In the genomic region with DNA sequence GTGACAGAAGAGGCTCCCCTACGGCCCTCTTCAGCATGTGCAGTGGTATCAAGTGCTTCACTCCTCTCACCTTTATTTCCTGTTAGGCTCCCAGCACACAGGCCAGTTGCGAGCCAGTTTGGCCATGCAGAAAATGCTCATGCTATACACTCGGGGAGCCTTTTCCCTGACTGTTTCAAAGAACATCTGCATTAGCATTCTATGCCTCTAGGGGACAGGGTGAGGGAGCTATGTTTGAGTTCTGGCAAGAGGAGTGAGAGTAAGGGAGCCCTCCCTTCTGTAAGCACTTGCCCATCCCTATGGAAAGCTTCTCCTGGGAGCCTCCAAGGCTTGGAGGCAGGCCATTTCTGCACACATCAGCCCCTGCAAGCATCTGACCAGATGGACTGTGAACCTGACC, we compare ENCODE assay signal across 22 cellular contexts.
A peak's percentile ranks its signal among the peaks of the same experiment; 100 is the strongest.
DNase-seq lines count a peak whose midpoint lies in the region; ATAC-seq and TF ChIP-seq lines count a peak whose summit lies in the region.
"Had no signal": no experiment of that assay in that cellular context is flagged by ENCODE, and none has a peak within 500 bp of the region (broad histone marks: within the 10 kb centered on the region; RNA-seq: fewer than 3 reads in every experiment).

No MANE protein-coding gene starts in this region.

- no peak overlapping the region for H3K27ac Mint-ChIP-seq in nephron progenitor cell
- H3K27ac Mint-ChIP-seq: CD8-positive, alpha-beta T cell had no signal

- H3K36me3 ChIP-seq in left lung: no peaks in the 10 kb centered on the region
- H3K36me3 ChIP-seq: HAP-1, SJSA1 had no signal

- H3K9me3 ChIP-seq in left lung: no peaks in the 10 kb centered on the region
- H3K9me3 ChIP-seq: HAP-1, SJSA1 had no signal

- peak; percentile 28 for DNase-seq in DMS 273 (lab: John Stamatoyannopoulos, UW; ENCODE audit: unreplicated experiment)
- no peak for DNase-seq in DMS 273 treated with DMSO at 0.1 percent for 48 hours (lab: John Stamatoyannopoulos, UW)
- peak; percentile 46 for DNase-seq in NCI-H69 (lab: John Stamatoyannopoulos, UW)
- DNase-seq in left lung: no peak
- DNase-seq in nephron progenitor cell: no peak
- no peak for DNase-seq in germinal center (ENCODE audit: low spot score)
- DNase-seq: C1 segment of cervical spinal cord; CD8-positive, alpha-beta T cell; EL; Karpas-422; MV-4-11; NCI-H1694 treated with DMSO at 0.1 percent for 48 hours; NCI-H2107; NCI-H2227 treated with DMSO at 0.1 percent for 48 hours; NCI-H510A; NCI-H748 treated with DMSO at 0.1 percent for 48 hours had no signal

- 0 out of 3 replicates have a peak, but pooled peaks have one; percentile 1 for TF ChIP-seq CTCF in GM12872 (IDR thresholded peaks at IDR 0.05; ENCODE audit: insufficient read depth, low read depth, low read length)
- no peak for TF ChIP-seq CTCF in left lung (IDR thresholded peaks at IDR 0.05)
- TF ChIP-seq CTCF in nephron progenitor cell (IDR thresholded peaks at IDR 0.05): no peak

- no peaks in the 10 kb centered on the region for H3K4me1 ChIP-seq in left lung
- H3K4me1 ChIP-seq: HAP-1, SJSA1 had no signal

- no peak overlapping the region for H3K27ac ChIP-seq in left lung
- H3K27ac ChIP-seq: 22Rv1, SJSA1 had no signal

- no peaks in the 10 kb centered on the region for H3K9me3 Mint-ChIP-seq in nephron progenitor cell
- H3K9me3 Mint-ChIP-seq: CD8-positive, alpha-beta T cell had no signal

- H3K27me3 Mint-ChIP-seq in nephron progenitor cell (ENCODE audit: low read depth, poor library complexity): peaks cover 3% of the 10 kb centered on the region

- H3K4me3 Mint-ChIP-seq in nephron progenitor cell: no peak overlapping the region
- H3K4me3 Mint-ChIP-seq: CD8-positive, alpha-beta T cell had no signal

- peak; percentile 37 for ATAC-seq in left lung
- ATAC-seq in HG02610 (IDR thresholded peaks at IDR 0.05; ENCODE audit: unreplicated experiment): no peak
- ATAC-seq: CD8-positive, alpha-beta T cell; Right ventricle myocardium inferior had no signal

- no peaks in the 10 kb centered on the region for H3K27me3 ChIP-seq in left lung
- H3K27me3 ChIP-seq: SJSA1 had no signal

- intact Hi-C loops in left lung (cut with DNase I): no loop called here

- no peaks in the 10 kb centered on the region for H3K4me1 Mint-ChIP-seq in nephron progenitor cell

- H3K36me3 Mint-ChIP-seq in nephron progenitor cell (ENCODE audit: low read depth): no peaks in the 10 kb centered on the region
- H3K36me3 Mint-ChIP-seq: CD8-positive, alpha-beta T cell had no signal

- no peak overlapping the region for H3K4me3 ChIP-seq in left lung
- H3K4me3 ChIP-seq: HAP-1, SJSA1 had no signal

Comparison
In these comparisons a context has a peak if more than half of its experiments do, and no peak if none do; other contexts are left out.
1. DNase-seq: peak in DMS 273 (single experiment) and NCI-H69 (single experiment); none in DMS 273 treated with DMSO at 0.1 percent for 48 hours (single experiment), left lung (0 of 2), nephron progenitor cell (single experiment) and germinal center (single experiment).